18 cellular contexts compared by ENCODE assay signal in the genomic region with DNA sequence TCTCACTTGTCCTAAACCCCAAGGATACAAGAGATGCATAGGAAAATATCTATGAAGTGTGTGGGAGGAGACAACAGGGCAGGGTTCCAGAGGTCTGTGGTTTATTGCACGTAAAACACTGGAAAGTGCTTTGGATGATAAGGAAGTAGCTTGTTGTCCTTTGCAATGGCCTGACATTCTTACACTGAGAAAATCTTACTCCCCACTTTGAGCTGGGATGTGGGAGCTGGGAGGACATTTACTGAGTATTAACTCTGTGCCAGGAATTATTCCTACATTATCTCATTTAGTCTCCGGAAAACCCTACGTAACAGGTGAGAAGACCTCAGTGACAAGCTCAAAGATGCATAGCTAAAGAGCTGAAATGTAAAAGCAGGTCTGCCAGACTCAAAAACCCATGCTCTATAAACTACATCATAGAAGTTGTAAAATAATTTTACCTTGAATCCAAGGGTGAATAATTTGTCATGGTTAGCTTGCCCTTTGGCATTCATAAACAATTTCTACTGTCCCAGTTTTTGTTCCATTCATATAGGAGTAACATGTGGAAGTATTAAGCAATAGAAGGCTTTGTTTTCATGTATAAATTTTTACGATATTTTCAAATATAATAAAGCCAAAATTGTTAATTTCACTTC. TPM values are rescaled to one million over a fixed set of nuclear protein-coding genes. Genes with fewer than 3 reads are reported as not detected.
A peak's percentile ranks its signal among the peaks of the same experiment; 100 is the strongest.
DNase-seq lines count a peak whose midpoint lies in the region; ATAC-seq, FAIRE-seq and TF ChIP-seq lines count a peak whose summit lies in the region.
"Had no signal": no experiment of that assay in that cellular context is flagged by ENCODE, and none has a peak within 500 bp of the region (broad histone marks: within the 10 kb centered on the region; RNA-seq: fewer than 3 reads in every experiment).

No MANE protein-coding gene starts in this region.

- no peaks in the 10 kb centered on the region for H3K36me3 ChIP-seq in mucosa of rectum (ENCODE audit: control insufficient read depth in 2 of 2, insufficient read depth in 2 of 2, low read length in 2 of 2)
- H3K36me3 ChIP-seq: left lung, ovary, thoracic aorta had no signal

- H3K4me1 ChIP-seq in mucosa of rectum (ENCODE audit: control insufficient read depth in 2 of 2, insufficient read depth in 2 of 2, low read length in 2 of 2): peaks cover 4 to 22% of the 10 kb centered on the region in 2 donors
- no peaks in the 10 kb centered on the region for H3K4me1 ChIP-seq in H9 (ENCODE audit: insufficient read depth, low read length)
- H3K4me1 ChIP-seq: left lung had no signal

- no peaks in the 10 kb centered on the region for H3K9me3 ChIP-seq in mucosa of rectum (ENCODE audit: control insufficient read depth in 2 of 2, low read length in 2 of 2)
- no peaks in the 10 kb centered on the region for H3K9me3 ChIP-seq in H9 (ENCODE audit: control insufficient read depth, low read depth, low read length)
- H3K9me3 ChIP-seq: left lung, ovary, thoracic aorta had no signal

- H3K27me3 ChIP-seq in mucosa of rectum (ENCODE audit: control insufficient read depth in 2 of 2, insufficient read depth in 2 of 2, low read length in 2 of 2): no peaks in the 10 kb centered on the region
- H3K27me3 ChIP-seq in H9 (ENCODE audit: insufficient read depth, low read length): no peaks in the 10 kb centered on the region
- H3K27me3 ChIP-seq: left lung, ovary had no signal

- TF ChIP-seq POLR2A in GM12892 (IDR thresholded peaks at IDR 0.05; ENCODE audit: low read depth, low read length) (no peak), NB4 (IDR thresholded peaks at IDR 0.05; ENCODE audit: extremely low read depth, insufficient read length) (no peak)

- no peaks in the 10 kb centered on the region for H3K23me2 ChIP-seq in H9 (ENCODE audit: insufficient read length, low read depth, low read length, poor library complexity, severe bottlenecking)

- no peak overlapping the region for H4K8ac ChIP-seq in H9 (replicated peaks; ENCODE audit: insufficient read length, low read depth, low read length)

- H2BK12ac ChIP-seq in H9 (ENCODE audit: insufficient read length, low read depth, low read length): no peak overlapping the region

- H3K4ac ChIP-seq in H9 (ENCODE audit: low read depth, low read length): no peak overlapping the region

- in situ Hi-C loops in astrocyte of the spinal cord (cut with HindIII; ENCODE audit: low sequenced_read_pairs): no loop called here

- peaks cover 0 to 4% of the 10 kb centered on the region in 2 experiments; a peak in 1 of 5 replicates for H3K9me3 Mint-ChIP-seq in H9

- no peak overlapping the region for H3K23ac ChIP-seq in H9 (ENCODE audit: insufficient read length, low read depth, low read length)

- H2BK15ac ChIP-seq in H9 (ENCODE audit: low read depth, low read length): no peak overlapping the region

- H3K4me1 Mint-ChIP-seq in H9: peaks cover 1 to 2% of the 10 kb centered on the region in 2 experiments; a peak in 3 of 4 replicates
- H3K4me1 Mint-ChIP-seq: B cell had no signal

- H3K36me3 Mint-ChIP-seq in H9 (ENCODE audit: insufficient read depth in 1 of 3, low read depth in 3 of 3): peaks cover 6 to 25% (median 18%) of the 10 kb centered on the region in 3 experiments; a peak in 6 of 7 replicates

- H3K79me1 ChIP-seq in H9 (ENCODE audit: insufficient read depth, low read depth, low read length, poor library complexity, severe bottlenecking): no peaks in the 10 kb centered on the region

- FAIRE-seq in GM12892 (lab: Jason Lieb, UNC): peak; percentile 17

- no peaks in the 10 kb centered on the region for H4K20me1 ChIP-seq in H9 (ENCODE audit: control insufficient read depth, insufficient read depth, insufficient read length)

- no peak overlapping the region for H4K5ac ChIP-seq in H9 (ENCODE audit: insufficient read length, low read depth, low read length)

- no peak overlapping the region for H3K4me3 Mint-ChIP-seq in H9
- H3K4me3 Mint-ChIP-seq: B cell had no signal

- H3K4me3 ChIP-seq in NB4 (ENCODE audit: low read depth, low read length) (no peak overlapping the region), astrocyte of the spinal cord (ENCODE audit: low read depth, low read length) (no peak overlapping the region), mucosa of rectum (ENCODE audit: low read length in 2 of 2) (peak overlapping the region; percentile 30 to 38)
- H3K4me3 ChIP-seq: left lung, ovary, SK-N-MC, thoracic aorta had no signal

- no peak overlapping the region for H2BK5ac ChIP-seq in H9 (ENCODE audit: insufficient read length, low read length)

- peak overlapping the region; percentile 19 to 33 for H3K9ac ChIP-seq in mucosa of rectum (ENCODE audit: low read depth in 1 of 2, low read length in 2 of 2)
- no peak overlapping the region for H3K9ac ChIP-seq in H9 (ENCODE audit: extremely low read depth, insufficient read length, low read length)

- no peak overlapping the region for H2BK120ac ChIP-seq in H9 (ENCODE audit: low read depth, low read length, poor library complexity, severe bottlenecking)

- no peak overlapping the region for H3K4me2 ChIP-seq in H9 (ENCODE audit: insufficient read depth, insufficient read length, low read length)

- no peak for ATAC-seq in HG03378 (IDR thresholded peaks at IDR 0.05; ENCODE audit: unreplicated experiment)
- ATAC-seq: left lung had no signal

- H3K27ac Mint-ChIP-seq in H9: peak overlapping the region in 1 of 3 experiments; percentile 7; a peak in 1 of 7 replicates
- H3K27ac Mint-ChIP-seq: B cell had no signal

- no peak for DNase-seq in GM12892 (ENCODE audit: insufficient read length)
- DNase-seq in NB4 (ENCODE audit: low read depth): peak; percentile 30
- peak; percentile 61 for DNase-seq in astrocyte of the spinal cord (ENCODE audit: low read depth, low spot score)
- DNase-seq in SIG-M5 treated with dmso at 0.1 percent for 504 hours (lab: John Stamatoyannopoulos, UW; ENCODE audit: unreplicated experiment): no peak
- no peak for DNase-seq in H9
- DNase-seq: activated naive CD4-positive, alpha-beta T cell treated with anti-CD3 and anti-CD28 coated beads, Interleukin-2, amount 50 U/mL, for 16 hours; effector CD4-positive, alpha-beta T cell; KG1; left lung; NCI-H1436 treated with DMSO at 0.1 percent for 48 hours; NCI-H446 treated with DMSO at 0.1 percent for 48 hours; ovary; stimulated activated CD4-positive, alpha-beta T cell treated with anti-CD3 and anti-CD28 coated beads, Interleukin-4, amount 100 ng/mL, for 4 hours had no signal

- H3T11ph ChIP-seq in H9 (ENCODE audit: low read length): no peak overlapping the region

- H2AK5ac ChIP-seq in H9 (ENCODE audit: insufficient read length, low read length): no peak overlapping the region

- no peak overlapping the region for H3K14ac ChIP-seq in H9 (ENCODE audit: insufficient read depth, low read length)

- H4K91ac ChIP-seq in H9 (ENCODE audit: insufficient read length, low read depth, low read length): no peak overlapping the region

- WGBS in H9 (ENCODE audit: extremely low coverage, insufficient read length, low lambda C conversion rate): no CpG with 5 or more reads among the region's 4 CpGs

- H3K27ac ChIP-seq in mucosa of rectum (ENCODE audit: low read depth in 2 of 2, low read length in 2 of 2) (peak overlapping the region; percentile 79 to 85), H9 (ENCODE audit: insufficient read length, low read depth, low read length) (no peak overlapping the region)
- H3K27ac ChIP-seq: left lung, ovary, SK-N-MC, thoracic aorta had no signal

- no peaks in the 10 kb centered on the region for H3K27me3 Mint-ChIP-seq in H9 (ENCODE audit: low read depth)
- H3K27me3 Mint-ChIP-seq: B cell had no signal

- no peak overlapping the region for H3K18ac ChIP-seq in H9 (ENCODE audit: insufficient read length, low read depth, low read length)

- H3K79me2 ChIP-seq in H9 (ENCODE audit: insufficient read depth, low read length): no peaks in the 10 kb centered on the region

- no peak for TF ChIP-seq CTCF in NB4 (IDR thresholded peaks at IDR 0.05; ENCODE audit: low read depth, low read length)
- TF ChIP-seq CTCF in astrocyte of the spinal cord (IDR thresholded peaks at IDR 0.05; ENCODE audit: low read depth, low read length): no peak
- TF ChIP-seq CTCF in H9 (conservative IDR thresholded peaks at IDR 0.05): no peak

- H2BK20ac ChIP-seq in H9 (ENCODE audit: low read depth, low read length, poor library complexity, severe bottlenecking): no peak overlapping the region

- H3K56ac ChIP-seq in H9 (ENCODE audit: insufficient read length, low read depth, low read length): no peak overlapping the region

- H2AFZ ChIP-seq in H9 (ENCODE audit: low read length): no peak overlapping the region

RNA-seq across cellular contexts. Expression of a gene that starts 9.2 kb away (rescaled TPM):
- polyA plus RNA-seq in GM12892 (2012; ENCODE audit: missing spikeins): 1.3 TPM
- total RNA-seq in H9 (2021): 17.3 and 18.5 TPM in 2 replicates

Comparison
In these comparisons a context has a peak if more than half of its experiments do, and no peak if none do; other contexts are left out.
1. DNase-seq: peak in NB4 (single experiment) and astrocyte of the spinal cord (single experiment); none in GM12892 (single experiment), SIG-M5 treated with dmso at 0.1 percent for 504 hours (single experiment) and H9 (single experiment).
2. H3K4me3 ChIP-seq: peak in mucosa of rectum (2 of 2); none in NB4 (single experiment) and astrocyte of the spinal cord (single experiment).